17 cellular contexts compared by ENCODE assay signal in the genomic region with DNA sequence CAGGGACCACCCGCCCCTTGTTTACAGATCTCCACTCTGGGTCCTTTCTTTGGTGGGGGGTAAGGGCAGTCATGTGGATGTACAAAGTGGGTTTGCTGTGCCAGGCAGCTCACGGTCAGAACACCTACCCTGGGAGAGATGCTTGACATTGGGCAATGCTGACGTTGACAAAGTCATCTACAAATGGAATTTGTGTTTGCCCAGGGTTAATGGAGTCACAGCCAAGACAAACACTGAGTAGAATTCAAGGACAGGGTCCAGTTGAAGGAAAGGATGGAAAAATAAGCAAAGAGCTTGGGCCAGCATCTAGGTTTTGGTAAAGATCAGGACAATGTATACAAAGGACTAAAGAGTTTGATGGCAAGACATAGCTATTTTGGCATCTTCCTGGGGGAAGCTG. TPM values are rescaled to one million over a fixed set of nuclear protein-coding genes. Genes with fewer than 3 reads are reported as not detected.
"Had no signal": no experiment of that assay in that cellular context is flagged by ENCODE, and none has a peak within 500 bp of the region (broad histone marks: within the 10 kb centered on the region; RNA-seq: fewer than 3 reads in every experiment).

No MANE protein-coding gene starts in this region.

- H3K27me3 ChIP-seq: breast epithelium, heart right ventricle, spleen, transverse colon had no signal

- ATAC-seq: activated CD8-positive, alpha-beta T cell treated with anti-CD3 and anti-CD28 coated beads, Interleukin-2, amount 10 ng/mL, durations not matched to agents 7 days and 5 days; esophagus mucosa; heart right ventricle; left cardiac atrium; sciatic nerve; stimulated activated naive CD8-positive, alpha-beta T cell treated with anti-CD3 and anti-CD28 coated beads, Interleukin-15, amount 100 ng/mL, for 72 hours had no signal

- H3K9me3 ChIP-seq: breast epithelium, heart right ventricle, spleen, transverse colon had no signal

- H3K4me1 ChIP-seq: breast epithelium had no signal

- H3K36me3 ChIP-seq: breast epithelium had no signal

- H3K27ac ChIP-seq: heart right ventricle, transverse colon had no signal

- DNase-seq: activated CD4-positive, alpha-beta T cell treated with anti-CD3 and anti-CD28 coated beads, Interleukin-2, amount 10 ng/mL, durations not matched to agents 24 days and 14 days; activated CD4-positive, CD25-positive, alpha-beta regulatory T cell; activated CD8-positive, alpha-beta memory T cell treated with anti-CD3 and anti-CD28 coated beads, Interleukin-2, amount 50 U/mL, for 48 hours; activated CD8-positive, alpha-beta T cell treated with anti-CD3 and anti-CD28 coated beads, Interleukin-2, amount 10 ng/mL, durations not matched to agents 7 days and 5 days; activated gamma-delta T cell treated with Interleukin-2 at 50 U/mL for 16 hours; activated naive CD8-positive, alpha-beta T cell treated with anti-CD3 and anti-CD28 coated beads for 36 hours; amygdala; foreskin melanocyte; heart right ventricle; left cardiac atrium; spleen; stimulated activated naive CD8-positive, alpha-beta T cell treated with anti-CD3 and anti-CD28 coated beads, Interleukin-15, amount 100 ng/mL, for 72 hours; SW 1271; transverse colon had no signal

- H3K4me3 ChIP-seq: breast epithelium, heart right ventricle, spleen, transverse colon had no signal

RNA-seq across cellular contexts. Expression of a gene that starts 54.7 kb away (rescaled TPM):
- total RNA-seq: activated CD8-positive, alpha-beta T cell treated with anti-CD3 and anti-CD28 coated beads, Interleukin-2, amount 10 ng/mL, durations not matched to agents 7 days and 5 days had no signal
